In genomic region chrX:120790118-120790517, GRCh38 we compare ENCODE assay signal across 8 cellular contexts.
A peak's percentile ranks its signal among the peaks of the same experiment; 100 is the strongest.
DNase-seq lines count a peak whose midpoint lies in the region; ATAC-seq, FAIRE-seq and TF ChIP-seq lines count a peak whose summit lies in the region.

No MANE protein-coding gene starts in this region.

- H3K36me3 Mint-ChIP-seq in T-helper 17 cell (ENCODE audit: low read depth): no peaks in the 10 kb centered on the region

- H3K4me1 Mint-ChIP-seq in T-helper 17 cell: peaks cover 10% of the 10 kb centered on the region

- ATAC-seq in HG02763 (IDR thresholded peaks at IDR 0.05; ENCODE audit: unreplicated experiment): peak; percentile 64
- ATAC-seq in T-helper 17 cell: peak; percentile 65

- DNase-seq in AG10803 (ENCODE audit: low read depth) (peak; percentile 76), NCI-H1694 treated with DMSO at 0.1 percent for 48 hours (lab: John Stamatoyannopoulos, UW) (peak; percentile 53), T-helper 17 cell (no peak), middle frontal gyrus (ENCODE audit: extremely low spot score, low spot score) (peak; percentile 46)
- no peak for DNase-seq in effector CD8-positive, alpha-beta T cell (lab: John Stamatoyannopoulos, UW)

- no peaks in the 10 kb centered on the region for H3K9me3 ChIP-seq in T-helper 17 cell (ENCODE audit: control insufficient read depth, low read length, poor library complexity, severe bottlenecking)

- peak; percentile 94 for FAIRE-seq in endometrium (lab: Jason Lieb, UNC)

- no peak overlapping the region for H3K4me3 Mint-ChIP-seq in T-helper 17 cell

- H3K27me3 Mint-ChIP-seq in T-helper 17 cell: no peaks in the 10 kb centered on the region

- H3K27ac Mint-ChIP-seq in T-helper 17 cell: no peak overlapping the region

- TF ChIP-seq CTCF in AG10803 (conservative IDR thresholded peaks at IDR 0.05; ENCODE audit: low read length) (peak; percentile 70), GM12872 (IDR thresholded peaks at IDR 0.05; ENCODE audit: insufficient read depth, low read depth, low read length) (peak; percentile 65)

- no peak overlapping the region for H3K4me3 ChIP-seq in AG10803 (ENCODE audit: low read length)

Comparison
In these comparisons a context has a peak if more than half of its experiments do, and no peak if none do; other contexts are left out.
1. DNase-seq: peak in AG10803 (single experiment), NCI-H1694 treated with DMSO at 0.1 percent for 48 hours (single experiment) and middle frontal gyrus (single experiment); none in T-helper 17 cell (0 of 3) and effector CD8-positive, alpha-beta T cell (single experiment).